Comparison of ENCODE assay signal across 8 cellular contexts in the genomic region with DNA sequence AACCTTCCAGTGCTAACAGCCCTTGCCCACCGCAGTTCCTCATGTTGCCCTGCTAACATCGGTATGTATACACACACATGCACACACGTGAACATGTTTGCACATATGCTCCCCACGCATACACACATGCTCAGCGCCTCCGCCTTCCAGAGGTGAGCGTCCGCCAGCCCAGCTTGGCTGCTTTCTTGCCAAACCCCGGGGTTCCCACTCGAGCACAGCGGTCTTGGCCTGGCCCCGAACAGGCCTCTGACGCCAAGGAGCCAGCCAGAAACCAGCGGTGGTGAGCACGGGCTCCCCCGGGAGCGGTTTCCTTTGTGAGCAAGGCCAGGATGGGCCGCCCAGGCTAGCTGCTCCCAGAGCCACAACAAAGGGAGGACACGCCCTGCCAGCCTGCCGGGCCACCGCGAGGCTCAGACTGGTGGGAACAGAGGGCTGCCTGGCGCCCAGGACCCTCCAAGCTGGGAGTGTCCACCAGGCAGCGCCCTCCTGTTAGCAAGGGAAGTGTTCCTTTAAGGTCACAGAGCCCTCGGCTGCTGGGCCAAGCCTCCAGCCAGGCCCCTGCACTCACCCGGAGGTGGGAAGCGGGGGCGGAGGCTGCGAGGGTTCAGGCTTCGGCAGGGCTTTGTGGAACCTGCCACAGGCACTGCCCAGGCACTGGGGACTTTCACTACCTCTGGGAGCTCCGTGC.
DNase-seq lines count a peak whose midpoint lies in the region; ATAC-seq, FAIRE-seq and TF ChIP-seq lines count a peak whose summit lies in the region.
"Had no signal": no experiment of that assay in that cellular context is flagged by ENCODE, and none has a peak within 500 bp of the region (broad histone marks: within the 10 kb centered on the region; RNA-seq: fewer than 3 reads in every experiment).

No MANE protein-coding gene starts in this region.

- peak; percentile 88 for DNase-seq in NCI-H1092 treated with DMSO at 0.1 percent for 48 hours (lab: John Stamatoyannopoulos, UW)
- DNase-seq in K562 (ENCODE audit: extremely low read depth in 1 of 4, low spot score in 3 of 4): peak; percentile 47 to 59 (median 50)
- DNase-seq in keratinocyte (ENCODE audit: low read depth, low spot score): no peak
- DNase-seq in thyroid gland: peak; percentile 38 to 50
- no peak for DNase-seq in amniotic stem cell (lab: John Stamatoyannopoulos, UW)
- no peak for DNase-seq in stimulated activated CD4-positive, alpha-beta T cell treated with anti-CD3 and anti-CD28 coated beads, Interleukin-12 subunit alpha, Interleukin-12 subunit beta, amount 100 ng/mL, for 4 hours
- DNase-seq: stimulated activated CD4-positive, alpha-beta T cell treated with anti-CD3 and anti-CD28 coated beads, Interleukin-4, amount 100 ng/mL, for 1 hour had no signal

- peaks cover 3 to 36% of the 10 kb centered on the region in 2 experiments; a peak in 2 of 5 replicates for H3K27me3 ChIP-seq in K562 (ENCODE audit: control insufficient read depth in 2 of 2, insufficient read depth in 2 of 2, low read length in 2 of 2)
- peaks cover 8% of the 10 kb centered on the region for H3K27me3 ChIP-seq in keratinocyte (ENCODE audit: control insufficient read depth, extremely low read depth, insufficient read depth, low read length)
- no peaks in the 10 kb centered on the region for H3K27me3 ChIP-seq in thyroid gland

- no peak for TF ChIP-seq EP300 in K562 (IDR thresholded peaks at IDR 0.05; ENCODE audit: low read length)

- POLR2A ChIA-PET in K562 (lab: Yijun Ruan, JAX): interaction anchor here (0.6 to 0.8 kb wide), 3 partner anchors 14 to 44 kb away, joined by 3 to 4 read pairs (median 3); no protein-coding TSS in a partner anchor

- no peaks in the 10 kb centered on the region for H3K36me3 ChIP-seq in K562 (ENCODE audit: control insufficient read depth, insufficient read depth, low read length)
- no peaks in the 10 kb centered on the region for H3K36me3 ChIP-seq in keratinocyte (ENCODE audit: control insufficient read depth in 2 of 2, extremely low read depth in 1 of 2, insufficient read depth in 2 of 2, low read length in 2 of 2)
- H3K36me3 ChIP-seq in thyroid gland: no peaks in the 10 kb centered on the region

- H3K4me2 ChIP-seq in K562 (ENCODE audit: insufficient read depth, low read length): no peak overlapping the region
- H3K4me2 ChIP-seq in keratinocyte (ENCODE audit: control insufficient read depth, extremely low read depth, insufficient read depth, low read depth, low read length): peak overlapping the region; percentile 9

- 37% methylated on average over 31 of the region's 31 CpGs for WGBS in K562 (ENCODE audit: insufficient coverage, low coverage, missing lambda C conversion rate)
- WGBS in thyroid gland, 2 donors: 32 to 48% methylated on average over 19 to 25 of the region's 31 CpGs

- no TSS peak for BruUV-seq in K562 (replicated peaks; lab: Mats Ljungman, UMichigan)

- no peak overlapping the region for H3K4me3 ChIP-seq in K562
- no peak overlapping the region for H3K4me3 ChIP-seq in keratinocyte (ENCODE audit: control insufficient read depth in 2 of 3, extremely low read depth in 1 of 3, insufficient read depth in 2 of 3, low read depth in 1 of 3, low read length in 3 of 3)
- H3K4me3 ChIP-seq in thyroid gland (replicated peaks in 1 of 3): no peak overlapping the region

- no peaks in the 10 kb centered on the region for H3K79me2 ChIP-seq in K562 (ENCODE audit: control insufficient read depth, insufficient read depth, low read length)
- no peaks in the 10 kb centered on the region for H3K79me2 ChIP-seq in keratinocyte (ENCODE audit: control insufficient read depth, insufficient read depth, low read length)

- H3K9ac ChIP-seq in K562 (ENCODE audit: insufficient read depth in 1 of 2, low read depth in 2 of 2, low read length in 2 of 2): peak overlapping the region in 1 of 2 experiments; percentile 85; a peak in 2 of 4 replicates
- H3K9ac ChIP-seq in keratinocyte (ENCODE audit: control insufficient read depth, extremely low read depth, insufficient read depth, low read length): no peak overlapping the region

- ATAC-seq in K562 (peak; percentile 61), GM18868 (IDR thresholded peaks at IDR 0.05; ENCODE audit: unreplicated experiment) (no peak)

- in situ Hi-C loops in K562 (cut with MboI): no loop called here

- H2AFZ ChIP-seq in K562 (ENCODE audit: low read depth, low read length): peak overlapping the region; percentile 43
- H2AFZ ChIP-seq in keratinocyte (ENCODE audit: control insufficient read depth, low read length): no peak overlapping the region

- no peak for TF ChIP-seq POLR2A in K562 (conservative IDR thresholded peaks at IDR 0.05)
- TF ChIP-seq POLR2A in thyroid gland (IDR thresholded peaks at IDR 0.05): peak in 1 of 2 donors; percentile 18

- no peak for FAIRE-seq in K562 (lab: Jason Lieb, UNC)
- FAIRE-seq in keratinocyte (lab: Jason Lieb, UNC): no peak

- CTCF ChIA-PET in K562 (lab: Yijun Ruan, JAX; ENCODE audit: low intra/inter-chr PET ratio): interaction anchor here (3.5 kb wide), 1 partner anchor 205 kb away, joined by 27 read pairs; no protein-coding TSS in a partner anchor

- H3K4me1 ChIP-seq in K562 (replicated peaks in 1 of 2; ENCODE audit: control insufficient read depth in 2 of 2, insufficient read depth in 2 of 2, low read length in 2 of 2): peaks cover 4 to 27% of the 10 kb centered on the region in 2 experiments; a peak in 4 of 5 replicates
- H3K4me1 ChIP-seq in keratinocyte (ENCODE audit: control insufficient read depth, extremely low read depth, insufficient read depth, low read length): peaks cover 5% of the 10 kb centered on the region
- H3K4me1 ChIP-seq in thyroid gland: peaks cover 0 to 15% of the 10 kb centered on the region in 2 donors

- H3K9me1 ChIP-seq in K562 (ENCODE audit: control insufficient read depth, insufficient read depth, low read length) (no peaks in the 10 kb centered on the region), keratinocyte (ENCODE audit: control insufficient read depth, extremely low read depth, insufficient read depth, low read length) (no peaks in the 10 kb centered on the region)

- TF ChIP-seq RAD21 in K562 (CRISPR knock-in tag; conservative IDR thresholded peaks at IDR 0.05 in 1 of 2, IDR thresholded peaks at IDR 0.05 in 1 of 2): 0 out of 4 replicates have a peak, but pooled peaks of 1 of the 2 experiments have one; percentile 9

- intact Hi-C loops in K562 (cut with micrococcal nuclease): loop anchor here (10.0 kb wide), 1 partner anchor 200 kb away; no protein-coding TSS in a partner anchor
- intact Hi-C loops in thyroid gland (cut with DNase I): loop anchor here (5.0 kb wide), 1 partner anchor 67 kb away; a partner anchor contains a TSS

- TF ChIP-seq CTCF in K562 (IDR thresholded peaks at IDR 0.05 in 2 of 3, conservative IDR thresholded peaks at IDR 0.05 in 1 of 3; ENCODE audit: insufficient read depth in 2 of 3, low read depth in 1 of 3, low read length in 3 of 3) (0 out of 6 replicates have a peak, but pooled peaks of 1 of the 3 experiments have one; percentile 3), keratinocyte (optimal IDR thresholded peaks at IDR 0.05 in 1 of 3, IDR thresholded peaks at IDR 0.05 in 1 of 3, conservative IDR thresholded peaks at IDR 0.05 in 1 of 3; ENCODE audit: extremely low read depth in 1 of 3, insufficient read depth in 2 of 3, low read length in 3 of 3) (no peak), thyroid gland (IDR thresholded peaks at IDR 0.05) (no peak)

- H4K20me1 ChIP-seq in K562 (replicated peaks; ENCODE audit: control insufficient read depth, insufficient read depth, low read length) (peaks cover 4% of the 10 kb centered on the region; the same call in 1 of the 2 replicates), keratinocyte (ENCODE audit: control insufficient read depth, extremely low read depth, insufficient read depth, low read length) (peaks cover 3% of the 10 kb centered on the region)

- dilution Hi-C loops in keratinocyte (cut with MboI; ENCODE audit: extremely low pct_ligation_motif_present, low sequenced_read_pairs): no loop called here

- H3K9me3 ChIP-seq in K562 (replicated peaks; ENCODE audit: control insufficient read depth, insufficient read depth, low read depth, low read length) (no peaks in the 10 kb centered on the region), keratinocyte (ENCODE audit: control insufficient read depth, low read depth, low read length) (no peaks in the 10 kb centered on the region), thyroid gland (no peaks in the 10 kb centered on the region)

- no peak overlapping the region for H3K27ac ChIP-seq in K562 (ENCODE audit: extremely low read depth, low read depth, low read length)
- no peak overlapping the region for H3K27ac ChIP-seq in keratinocyte (ENCODE audit: control insufficient read depth, insufficient read depth, low read length)
- H3K27ac ChIP-seq in thyroid gland: peak overlapping the region; percentile 50 to 80 (median 78)

TF ChIP-seq in K562, 482 proteins besides CTCF, POLR2A, EP300 and RAD21 (continues in another document):
- no peak for TF ChIP-seq RBM17 (IDR thresholded peaks at IDR 0.05; ENCODE audit: borderline replicate concordance, low read depth, low read length)
- TF ChIP-seq XRCC5 (IDR thresholded peaks at IDR 0.05; ENCODE audit: low read depth, low read length): no peak
- peak; percentile 88 for TF ChIP-seq EGR1 (conservative IDR thresholded peaks at IDR 0.05)
- no peak for TF ChIP-seq RBM34 (IDR thresholded peaks at IDR 0.05; ENCODE audit: borderline replicate concordance, insufficient read depth, low read length)
- 0 out of 2 replicates have a peak, but pooled peaks have one; percentile 34 for TF ChIP-seq NR1H2 (CRISPR knock-in tag; IDR thresholded peaks at IDR 0.05)
- TF ChIP-seq ZNF583 (CRISPR knock-in tag; IDR thresholded peaks at IDR 0.05): no peak
- TF ChIP-seq, protein P1, sequence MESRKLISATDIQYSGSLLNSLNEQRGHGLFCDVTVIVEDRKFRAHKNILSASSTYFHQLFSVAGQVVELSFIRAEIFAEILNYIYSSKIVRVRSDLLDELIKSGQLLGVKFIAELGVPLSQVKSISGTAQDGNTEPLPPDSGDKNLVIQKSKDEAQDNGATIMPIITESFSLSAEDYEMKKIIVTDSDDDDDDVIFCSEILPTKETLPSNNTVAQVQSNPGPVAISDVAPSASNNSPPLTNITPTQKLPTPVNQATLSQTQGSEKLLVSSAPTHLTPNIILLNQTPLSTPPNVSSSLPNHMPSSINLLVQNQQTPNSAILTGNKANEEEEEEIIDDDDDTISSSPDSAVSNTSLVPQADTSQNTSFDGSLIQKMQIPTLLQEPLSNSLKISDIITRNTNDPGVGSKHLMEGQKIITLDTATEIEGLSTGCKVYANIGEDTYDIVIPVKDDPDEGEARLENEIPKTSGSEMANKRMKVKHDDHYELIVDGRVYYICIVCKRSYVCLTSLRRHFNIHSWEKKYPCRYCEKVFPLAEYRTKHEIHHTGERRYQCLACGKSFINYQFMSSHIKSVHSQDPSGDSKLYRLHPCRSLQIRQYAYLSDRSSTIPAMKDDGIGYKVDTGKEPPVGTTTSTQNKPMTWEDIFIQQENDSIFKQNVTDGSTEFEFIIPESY (CRISPR knock-in tag; IDR thresholded peaks at IDR 0.05): peak; percentile 96
- TF ChIP-seq RBBP5 (IDR thresholded peaks at IDR 0.05; ENCODE audit: borderline replicate concordance, insufficient read depth, low read length, poor library complexity, severe bottlenecking): no peak
- TF ChIP-seq TCF3 (CRISPR knock-in tag; IDR thresholded peaks at IDR 0.05): no peak

Comparison
In these comparisons a context has a peak if more than half of its experiments do, and no peak if none do; other contexts are left out.
1. DNase-seq: peak in NCI-H1092 treated with DMSO at 0.1 percent for 48 hours (single experiment), K562 (4 of 4) and thyroid gland (2 of 2); none in keratinocyte (single experiment), amniotic stem cell (single experiment) and stimulated activated CD4-positive, alpha-beta T cell treated with anti-CD3 and anti-CD28 coated beads, Interleukin-12 subunit alpha, Interleukin-12 subunit beta, amount 100 ng/mL, for 4 hours (single experiment).
2. H3K27ac ChIP-seq: peak in thyroid gland (3 of 3); none in K562 (single experiment) and keratinocyte (single experiment).